ENCODE assay signal across 29 cellular contexts in the genomic region with DNA sequence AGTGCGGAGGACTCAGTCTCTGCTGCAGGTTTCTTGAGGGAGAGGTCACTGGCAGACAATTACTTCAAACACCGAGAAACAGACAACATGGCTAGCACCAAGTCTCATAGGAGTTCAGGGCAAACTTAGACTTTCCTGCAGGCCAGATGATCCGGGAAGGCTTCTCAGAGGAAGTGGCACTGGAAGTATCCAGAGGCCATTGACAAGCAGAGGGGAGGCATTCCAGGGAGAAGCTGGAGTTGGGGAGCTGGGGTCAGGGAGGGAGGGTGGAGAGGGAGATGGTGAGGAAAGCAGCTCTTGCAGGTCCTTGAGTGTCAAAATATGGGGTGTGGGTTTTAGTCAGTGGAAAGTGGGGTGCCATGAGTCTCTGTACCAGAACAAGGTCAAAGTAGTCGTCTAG.
"Had no signal": no experiment of that assay in that cellular context is flagged by ENCODE, and none has a peak within 500 bp of the region (broad histone marks: within the 10 kb centered on the region; RNA-seq: fewer than 3 reads in every experiment).

No MANE protein-coding gene starts in this region.

- H3K36me3 ChIP-seq: ascending aorta, brain microvascular endothelial cell, esophagus squamous epithelium, gastroesophageal sphincter, heart right ventricle had no signal

- H3K27ac ChIP-seq: ascending aorta, brain microvascular endothelial cell, epithelial cell of prostate, esophagus squamous epithelium, gastroesophageal sphincter, heart right ventricle, hepatocyte had no signal

- H2AFZ ChIP-seq: hepatocyte had no signal

- FAIRE-seq: colon, endometrium, endothelial cell of umbilical vein had no signal

- H3K4me1 Mint-ChIP-seq: activated CD4-positive, alpha-beta T cell treated with anti-CD3 and anti-CD28 coated beads for 36 hours; activated CD4-positive, alpha-beta T cell treated with anti-CD3 and anti-CD28 coated beads, Interleukin-2, amount 10 ng/mL, durations not matched to agents 24 days and 14 days; activated naive CD8-positive, alpha-beta T cell treated with anti-CD3 and anti-CD28 coated beads, Interleukin-2, amount 10 ng/mL, durations not matched to agents 7 days and 5 days had no signal

- ATAC-seq: activated CD4-positive, alpha-beta T cell treated with anti-CD3 and anti-CD28 coated beads for 36 hours; activated naive CD4-positive, alpha-beta T cell treated with anti-CD3 and anti-CD28 coated beads, Interleukin-2, amount 50 U/mL, for 72 hours; effector memory CD8-positive, alpha-beta T cell; gastroesophageal sphincter; heart right ventricle had no signal

- H3K4me2 ChIP-seq: hepatocyte had no signal

- H3K36me3 Mint-ChIP-seq: activated CD4-positive, alpha-beta memory T cell treated with anti-CD3 and anti-CD28 coated beads for 36 hours; activated naive CD4-positive, alpha-beta T cell treated with anti-CD3 and anti-CD28 coated beads, Interleukin-2, amount 50 U/mL, for 72 hours; activated naive CD8-positive, alpha-beta T cell treated with anti-CD3 and anti-CD28 coated beads, Interleukin-2, amount 10 ng/mL, durations not matched to agents 7 days and 5 days had no signal

- H3K79me2 ChIP-seq: hepatocyte had no signal

- H3K4me3 Mint-ChIP-seq: activated CD4-positive, alpha-beta memory T cell treated with anti-CD3 and anti-CD28 coated beads for 36 hours; activated CD4-positive, alpha-beta T cell treated with anti-CD3 and anti-CD28 coated beads for 36 hours; activated CD4-positive, alpha-beta T cell treated with anti-CD3 and anti-CD28 coated beads, Interleukin-2, amount 10 ng/mL, durations not matched to agents 24 days and 14 days; activated naive CD4-positive, alpha-beta T cell treated with anti-CD3 and anti-CD28 coated beads for 36 hours; activated naive CD8-positive, alpha-beta T cell treated with anti-CD3 and anti-CD28 coated beads, Interleukin-2, amount 10 ng/mL, durations not matched to agents 7 days and 5 days; activated T-helper 1 cell treated with anti-CD3 and anti-CD28 coated beads, Interleukin-12 subunit alpha, Interleukin-12 subunit beta, Interleukin-2, Interleukin-4 antibody, amounts not matched to agents 30 ng/mL and 10 ng/mL and 1 ng/mL, durations not matched to agents 14 hours and 24 hours and 36 hours; effector memory CD8-positive, alpha-beta T cell had no signal

- DNase-seq: activated CD4-positive, alpha-beta memory T cell treated with anti-CD3 and anti-CD28 coated beads for 36 hours; activated CD4-positive, alpha-beta T cell treated with anti-CD3 and anti-CD28 coated beads for 36 hours; activated CD4-positive, alpha-beta T cell treated with anti-CD3 and anti-CD28 coated beads, Interleukin-2, amount 10 ng/mL, durations not matched to agents 24 days and 14 days; activated CD4-positive, CD25-positive, alpha-beta regulatory T cell; activated CD4-positive, CD25-positive, alpha-beta regulatory T cell treated with anti-CD3 and anti-CD28 coated beads, Interleukin-2, amount 50 U/mL, for 72 hours; activated CD8-positive, alpha-beta memory T cell treated with anti-CD3 and anti-CD28 coated beads for 24 hours; activated effector memory CD4-positive, alpha-beta T cell treated with anti-CD3 and anti-CD28 coated beads, Interleukin-2, amount 50 U/mL, for 16 hours; activated naive CD4-positive, alpha-beta T cell treated with anti-CD3 and anti-CD28 coated beads for 36 hours; activated naive CD8-positive, alpha-beta T cell treated with anti-CD3 and anti-CD28 coated beads, Interleukin-2, amount 10 ng/mL, durations not matched to agents 7 days and 5 days; activated T-cell treated with anti-CD3 and anti-CD28 coated beads, Interleukin-2, amount 50 U/mL, for 48 hours; brain microvascular endothelial cell; caudate nucleus; cortex of kidney; dermis blood vessel endothelial cell; effector CD4-positive, alpha-beta T cell; effector memory CD8-positive, alpha-beta T cell; esophagus squamous epithelium; heart right ventricle; T-helper 2 cell had no signal

- H3K9me3 Mint-ChIP-seq: activated CD4-positive, alpha-beta memory T cell treated with anti-CD3 and anti-CD28 coated beads for 36 hours; activated CD4-positive, alpha-beta T cell treated with anti-CD3 and anti-CD28 coated beads, Interleukin-2, amount 10 ng/mL, durations not matched to agents 24 days and 14 days; activated naive CD4-positive, alpha-beta T cell treated with anti-CD3 and anti-CD28 coated beads for 36 hours; activated naive CD4-positive, alpha-beta T cell treated with anti-CD3 and anti-CD28 coated beads, Interleukin-2, amount 50 U/mL, for 72 hours; activated naive CD8-positive, alpha-beta T cell treated with anti-CD3 and anti-CD28 coated beads, Interleukin-2, amount 10 ng/mL, durations not matched to agents 7 days and 5 days; activated T-helper 1 cell treated with anti-CD3 and anti-CD28 coated beads, Interleukin-12 subunit alpha, Interleukin-12 subunit beta, Interleukin-2, Interleukin-4 antibody, amounts not matched to agents 30 ng/mL and 10 ng/mL and 1 ng/mL, durations not matched to agents 14 hours and 24 hours and 36 hours; activated T-helper 2 cell treated with anti-CD3 and anti-CD28 coated beads, Interferon-gamma antibody, Interleukin-2, Interleukin-4, amounts not matched to agents 10 μg/mL and 5 μg/mL and 100 μg/mL, durations not matched to agents 14 hours and 24 hours and 36 hours; effector memory CD8-positive, alpha-beta T cell had no signal

- H3K4me1 ChIP-seq: ascending aorta, gastroesophageal sphincter had no signal

- H3K27me3 ChIP-seq: ascending aorta, brain microvascular endothelial cell, hepatocyte had no signal

- H3K4me3 ChIP-seq: ascending aorta, esophagus squamous epithelium, gastroesophageal sphincter, heart right ventricle, hepatocyte had no signal

- H3K27ac Mint-ChIP-seq: activated CD4-positive, alpha-beta memory T cell treated with anti-CD3 and anti-CD28 coated beads for 36 hours; activated CD4-positive, alpha-beta T cell treated with anti-CD3 and anti-CD28 coated beads for 36 hours; activated CD4-positive, alpha-beta T cell treated with anti-CD3 and anti-CD28 coated beads, Interleukin-2, amount 10 ng/mL, durations not matched to agents 24 days and 14 days; activated naive CD4-positive, alpha-beta T cell treated with anti-CD3 and anti-CD28 coated beads for 36 hours; activated naive CD4-positive, alpha-beta T cell treated with anti-CD3 and anti-CD28 coated beads, Interleukin-2, amount 50 U/mL, for 72 hours; activated naive CD8-positive, alpha-beta T cell treated with anti-CD3 and anti-CD28 coated beads, Interleukin-2, amount 10 ng/mL, durations not matched to agents 7 days and 5 days; activated T-helper 1 cell treated with anti-CD3 and anti-CD28 coated beads, Interleukin-12 subunit alpha, Interleukin-12 subunit beta, Interleukin-2, Interleukin-4 antibody, amounts not matched to agents 30 ng/mL and 10 ng/mL and 1 ng/mL, durations not matched to agents 14 hours and 24 hours and 36 hours; activated T-helper 2 cell treated with anti-CD3 and anti-CD28 coated beads, Interferon-gamma antibody, Interleukin-2, Interleukin-4, amounts not matched to agents 10 μg/mL and 5 μg/mL and 100 μg/mL, durations not matched to agents 14 hours and 24 hours and 36 hours; effector memory CD8-positive, alpha-beta T cell had no signal

- H3K9me3 ChIP-seq: ascending aorta, esophagus squamous epithelium, gastroesophageal sphincter, heart right ventricle had no signal
